8 cellular contexts compared by ENCODE assay signal in the genomic region with DNA sequence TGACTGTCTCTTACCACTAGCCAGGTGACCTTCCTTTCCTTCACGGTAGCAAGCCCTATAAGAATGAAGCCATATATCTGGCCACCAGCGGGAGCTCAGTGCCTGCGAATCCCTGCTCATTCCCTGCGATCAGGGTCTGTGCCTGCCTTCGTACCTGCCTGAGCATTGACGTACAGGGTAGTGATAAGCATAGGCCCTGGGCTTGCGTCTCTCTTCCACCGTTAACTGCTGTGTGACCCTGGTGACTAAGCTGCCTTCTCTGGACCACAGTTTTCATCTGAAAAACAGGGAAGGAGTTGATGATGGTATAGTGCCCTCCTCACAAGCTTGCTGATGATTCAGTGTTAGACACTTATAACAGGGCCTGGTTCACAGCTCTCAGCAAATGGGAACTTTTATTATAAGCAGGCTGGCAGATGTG. TPM values are rescaled to one million over a fixed set of nuclear protein-coding genes. Genes with fewer than 3 reads are reported as not detected.
DNase-seq lines count a peak whose midpoint lies in the region; ATAC-seq and TF ChIP-seq lines count a peak whose summit lies in the region.

No MANE protein-coding gene starts in this region.

- intact Hi-C loops in body of pancreas (cut with DNase I) = no loop called here

- H3K36me3 Mint-ChIP-seq in neural crest cell (ENCODE audit: low read depth) = no peaks in the 10 kb centered on the region

- TF ChIP-seq CTCF in Peyer's patch (IDR thresholded peaks at IDR 0.05) (no peak), body of pancreas (IDR thresholded peaks at IDR 0.05) (no peak), neural crest cell (conservative IDR thresholded peaks at IDR 0.05) (no peak)

- no peaks in the 10 kb centered on the region for H3K9me3 ChIP-seq in Peyer's patch
- H3K9me3 ChIP-seq in body of pancreas = no peaks in the 10 kb centered on the region
- no peaks in the 10 kb centered on the region for H3K9me3 ChIP-seq in MG63

- 48 to 52% methylated on average over 8 of the region's 8 CpGs for WGBS in body of pancreas, 2 donors

- H3K36me3 ChIP-seq in Peyer's patch (peaks cover 0 to 50% (median 0%) of the 10 kb centered on the region in 3 donors), body of pancreas (replicated peaks in 1 of 2; ENCODE audit: insufficient read depth in 1 of 2, low read depth in 2 of 2) (peaks cover 21 to 26% of the 10 kb centered on the region in 2 donors), MG63 (peaks cover 58% of the 10 kb centered on the region)

- H3K4me3 ChIP-seq in Peyer's patch (peak overlapping the region; percentile 73 to 89 (median 86)), body of pancreas (no peak overlapping the region), MG63 (no peak overlapping the region)

- H3K27ac Mint-ChIP-seq in neural crest cell (ENCODE audit: unreplicated experiment) = no peak overlapping the region

- TF ChIP-seq POLR2A in Peyer's patch (IDR thresholded peaks at IDR 0.05) (peak; percentile 23 to 74), body of pancreas (IDR thresholded peaks at IDR 0.05) (no peak)

- H3K27me3 Mint-ChIP-seq in neural crest cell (ENCODE audit: low read depth) = peaks cover 6% of the 10 kb centered on the region

- ATAC-seq in body of pancreas = no peak
- no peak for ATAC-seq in HG03039 (IDR thresholded peaks at IDR 0.05; ENCODE audit: unreplicated experiment)

- no peaks in the 10 kb centered on the region for H3K9me3 Mint-ChIP-seq in neural crest cell

- H3K4me1 ChIP-seq in Peyer's patch = peaks cover 4 to 63% (median 26%) of the 10 kb centered on the region in 4 donors
- peaks cover 82% of the 10 kb centered on the region for H3K4me1 ChIP-seq in body of pancreas

- peak; percentile 35 for DNase-seq in GF-D8 (lab: John Stamatoyannopoulos, UW)
- DNase-seq in Peyer's patch = peak in 1 of 3 donors; percentile 66
- DNase-seq in body of pancreas = peak in 2 of 4 donors; percentile 21 to 29
- DNase-seq in neural crest cell (ENCODE audit: low read depth, low spot score) = no peak
- DNase-seq in DMS79 treated with DMSO at 0.1 percent for 48 hours (lab: John Stamatoyannopoulos, UW) = no peak
- DNase-seq in mucosa of gallbladder (ENCODE audit: low spot score) = no peak
- no peak for DNase-seq in MG63

- peaks cover 24% of the 10 kb centered on the region for H3K4me1 Mint-ChIP-seq in neural crest cell

- H3K27me3 ChIP-seq in Peyer's patch (no peaks in the 10 kb centered on the region), body of pancreas (no peaks in the 10 kb centered on the region), MG63 (no peaks in the 10 kb centered on the region)

- H3K4me3 Mint-ChIP-seq in neural crest cell = peak overlapping the region; percentile 42

- peak overlapping the region; percentile 93 to 98 (median 96) for H3K27ac ChIP-seq in Peyer's patch
- peak overlapping the region; percentile 92 to 97 (median 96) for H3K27ac ChIP-seq in body of pancreas

RNA-seq across cellular contexts. Expression of gene ZC3H12A, which starts 4.1 kb away (rescaled TPM):
- total RNA-seq in Peyer's patch (10 to 100 TPM; 29.7 to 37.0 (median 33.4) TPM), body of pancreas (10 to 100 TPM; 12.2 to 31.6 TPM), neural crest cell (3.0 and 3.6 TPM in 2 replicates), mucosa of gallbladder (17.6 TPM)
- 2.2 and 3.8 TPM in 2 replicates for total RNA-seq in MG63 (2014; rRNA removed; shearing (Covaris generic); ENCODE audit: low replicate concordance)

RNA-seq across cellular contexts. Expression of gene MEAF6, which starts 36.1 kb away (rescaled TPM):
- 10 to 100 TPM; 26.9 to 81.7 (median 54.7) TPM for total RNA-seq in Peyer's patch
- 10 to 100 TPM; 36.3 to 43.5 TPM for total RNA-seq in body of pancreas
- 77.3 and 83.4 TPM in 2 replicates for total RNA-seq in neural crest cell
- 74.2 TPM for total RNA-seq in mucosa of gallbladder
- total RNA-seq in MG63 (2014; rRNA removed; shearing (Covaris generic); ENCODE audit: low replicate concordance) = 64.6 and 68.7 TPM in 2 replicates

Comparison
In these comparisons a context has a peak if more than half of its experiments do, and no peak if none do; other contexts are left out.
1. H3K4me3 ChIP-seq: peak in Peyer's patch (4 of 4); none in body of pancreas (0 of 2) and MG63 (single experiment).
2. POLR2A ChIP-seq: peak in Peyer's patch (2 of 2); none in body of pancreas (0 of 3).